Comparison of ENCODE assay signal across 8 cellular contexts in the genomic region with DNA sequence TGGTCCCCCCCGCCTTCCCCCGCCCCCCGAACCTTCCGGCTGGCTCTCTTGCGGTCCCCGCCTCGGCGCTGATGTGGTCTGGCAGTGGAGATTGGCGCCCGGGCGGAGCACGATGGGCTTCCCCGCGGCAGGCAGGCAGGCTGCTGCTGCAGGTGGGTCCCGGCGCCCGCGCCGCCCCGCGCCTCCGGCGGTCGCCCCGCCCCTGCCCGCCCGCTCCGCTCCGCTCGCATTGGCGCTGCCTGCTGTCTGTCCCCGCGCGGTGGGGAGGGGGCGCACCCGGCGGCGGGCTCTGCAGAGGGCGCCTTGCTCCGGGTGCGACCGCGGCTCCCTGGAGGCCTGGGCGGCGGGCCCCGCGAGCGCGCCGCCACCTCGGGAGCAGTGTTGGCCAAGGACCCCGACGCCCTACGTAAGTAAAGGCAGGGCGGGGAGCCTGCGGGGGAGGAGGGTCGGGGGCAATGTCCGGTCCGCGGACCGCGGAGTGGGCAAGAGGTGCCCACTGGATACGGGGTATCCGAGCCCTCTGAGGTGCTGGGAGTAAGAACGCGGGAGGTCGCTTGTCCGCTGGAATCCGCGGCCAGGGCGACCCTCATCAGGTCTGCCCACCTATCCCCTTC. TPM values are rescaled to one million over a fixed set of nuclear protein-coding genes. Genes with fewer than 3 reads are reported as not detected.
DNase-seq lines count a peak whose midpoint lies in the region; ATAC-seq and TF ChIP-seq lines count a peak whose summit lies in the region.

A gene with protein sequence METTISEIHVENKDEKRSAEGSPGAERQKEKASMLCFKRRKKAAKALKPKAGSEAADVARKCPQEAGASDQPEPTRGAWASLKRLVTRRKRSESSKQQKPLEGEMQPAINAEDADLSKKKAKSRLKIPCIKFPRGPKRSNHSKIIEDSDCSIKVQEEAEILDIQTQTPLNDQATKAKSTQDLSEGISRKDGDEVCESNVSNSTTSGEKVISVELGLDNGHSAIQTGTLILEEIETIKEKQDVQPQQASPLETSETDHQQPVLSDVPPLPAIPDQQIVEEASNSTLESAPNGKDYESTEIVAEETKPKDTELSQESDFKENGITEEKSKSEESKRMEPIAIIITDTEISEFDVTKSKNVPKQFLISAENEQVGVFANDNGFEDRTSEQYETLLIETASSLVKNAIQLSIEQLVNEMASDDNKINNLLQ (plus strand): TSS at position 292 of the 614 bp plus-strand sequence. CDS start 2,896 bp downstream, outside the sequence.

- peak; percentile 57 for ATAC-seq in HG03439 (IDR thresholded peaks at IDR 0.05; ENCODE audit: unreplicated experiment)
- ATAC-seq in PC-3: peak; percentile 89
- ATAC-seq in thoracic aorta (ENCODE audit: insufficient number of reproducible peaks, low FRiP score, low read depth): peak; percentile 41

- H3K9me2 ChIP-seq in PC-3 (replicated peaks; ENCODE audit: low read length): no peaks in the 10 kb centered on the region

- CTCF ChIA-PET in PC-3 (lab: Charles Lee): interaction anchor here (0.5 to 1.5 kb wide), 4 partner anchors 12 to 121 kb away, joined by 3 to 7 read pairs (median 6); no protein-coding TSS in a partner anchor

- H2AFZ ChIP-seq in PC-3 (ENCODE audit: low read length): peak within 1 kb of the TSS; percentile 91
- H2AFZ ChIP-seq in osteoblast (ENCODE audit: low read length): peak within 1 kb of the TSS; percentile 82

- no TSS peak for BruUV-seq in PC-3 (replicated peaks; lab: Mats Ljungman, UMichigan)

- H3K9me3 ChIP-seq in PC-3 (ENCODE audit: low read length): no peaks in the 10 kb centered on the region
- H3K9me3 ChIP-seq in osteoblast (ENCODE audit: low read depth, low read length): no peaks in the 10 kb centered on the region
- H3K9me3 ChIP-seq in thoracic aorta: no peaks in the 10 kb centered on the region

- POLR2A ChIA-PET in PC-3 (lab: Charles Lee; ENCODE audit: unreplicated experiment): no interaction called here

- H3K4me2 ChIP-seq in PC-3 (ENCODE audit: low read length): peak within 1 kb of the TSS; percentile 98
- peak within 1 kb of the TSS; percentile 97 for H3K4me2 ChIP-seq in osteoblast (ENCODE audit: insufficient read depth, low read length)

- DNase-seq in AG08395 (ENCODE audit: low spot score) (peak; percentile 50), PC-3 (peak; percentile 53), globus pallidus (ENCODE audit: low spot score) (peak; percentile 57), osteoblast (ENCODE audit: insufficient read length, low spot score, missing footprints) (peak; percentile 90), thoracic aorta (ENCODE audit: low spot score) (no peak)
- DNase-seq in activated effector memory CD4-positive, alpha-beta T cell treated with anti-CD3 and anti-CD28 coated beads, Interleukin-2, amount 50 U/mL, for 16 hours: peak; percentile 88

- peak; percentile 62 for TF ChIP-seq POLR2A in GM18951 (IDR thresholded peaks at IDR 0.05; ENCODE audit: extremely low read depth, insufficient read depth, insufficient read length)

- H3K27ac ChIP-seq in PC-3 (ENCODE audit: low read length) (no peak within 1 kb of the TSS), osteoblast (ENCODE audit: low read depth, low read length) (no peak within 1 kb of the TSS), thoracic aorta (peak within 1 kb of the TSS; percentile 66 to 80)

- H3K9ac ChIP-seq in PC-3 (ENCODE audit: low read length): peak within 1 kb of the TSS; percentile 36; the same call in 1 of the 2 replicates

- no peaks in the 10 kb centered on the region for H3F3A ChIP-seq in PC-3 (ENCODE audit: low read length, unreplicated experiment)

- H3K36me3 ChIP-seq in PC-3 (ENCODE audit: low read depth, low read length) (no peaks in the 10 kb centered on the region), osteoblast (ENCODE audit: insufficient read depth, low read length) (no peaks in the 10 kb centered on the region), thoracic aorta (no peaks in the 10 kb centered on the region)

- H3K4me1 ChIP-seq in PC-3 (ENCODE audit: insufficient read depth, low read length) (peaks cover 6% of the 10 kb centered on the region; the same call in 1 of the 2 replicates), osteoblast (ENCODE audit: insufficient read depth, low read length) (peaks cover 10% of the 10 kb centered on the region), thoracic aorta (ENCODE audit: control insufficient read depth in 1 of 2, low read depth in 2 of 2) (peaks cover 3 to 5% of the 10 kb centered on the region in 2 donors)

- H4K20me1 ChIP-seq in PC-3 (ENCODE audit: low read length) (no peaks in the 10 kb centered on the region), osteoblast (ENCODE audit: insufficient read depth, low read length) (no peaks in the 10 kb centered on the region)

- intact Hi-C loops in PC-3 (cut with micrococcal nuclease): loop anchor here (5.0 kb wide), 1 partner anchor 78 kb away; a partner anchor contains a TSS

- no peaks in the 10 kb centered on the region for H3K79me2 ChIP-seq in PC-3 (ENCODE audit: low read length)
- no peaks in the 10 kb centered on the region for H3K79me2 ChIP-seq in osteoblast (ENCODE audit: insufficient read depth, low read length)

- TF ChIP-seq CTCF in PC-3 (conservative IDR thresholded peaks at IDR 0.05; ENCODE audit: low read depth, low read length) (no peak), osteoblast (IDR thresholded peaks at IDR 0.05; ENCODE audit: extremely low read depth, low read depth, low read length) (no peak), thoracic aorta (IDR thresholded peaks at IDR 0.05) (no peak)

- H3K4me3 ChIP-seq in PC-3 (ENCODE audit: low read length): peak within 1 kb of the TSS; percentile 75
- peak within 1 kb of the TSS; percentile 82 for H3K4me3 ChIP-seq in osteoblast (ENCODE audit: insufficient read depth, low read length)
- H3K4me3 ChIP-seq in thoracic aorta: peak within 1 kb of the TSS; percentile 83

- no peaks in the 10 kb centered on the region for H3K27me3 ChIP-seq in PC-3 (ENCODE audit: low read length)
- no peaks in the 10 kb centered on the region for H3K27me3 ChIP-seq in osteoblast (ENCODE audit: insufficient read depth, low read length)
- no peaks in the 10 kb centered on the region for H3K27me3 ChIP-seq in thoracic aorta (replicated peaks; ENCODE audit: insufficient read depth)

- in situ Hi-C loops in GM18951 (cut with MboI; ENCODE audit: low sequenced_read_pairs, unreplicated experiment): no loop called here

RNA-seq across cellular contexts. Expression of the gene that starts here (rescaled TPM):
- total RNA-seq in PC-3 (2014; rRNA removed) (0.58 and 0.86 TPM in 2 replicates), osteoblast (0.59 and 1.1 TPM in 2 replicates), thoracic aorta (1 to 10 TPM; 2.8 to 4.3 TPM)

Comparison
In these comparisons a context has a peak if more than half of its experiments do, and no peak if none do; other contexts are left out.
1. Peak in DNase-seq, ATAC-seq, H3K4me3 ChIP-seq, H3K9ac ChIP-seq and H3K4me2 ChIP-seq in PC-3; RNA of the gene not detected or under 1 TPM.
2. H3K27ac ChIP-seq: peak in thoracic aorta (2 of 2); none in PC-3 (single experiment) and osteoblast (single experiment).
3. Peak in every context shown above with its lines, with median percentiles within 50 percentile points of each other: ATAC-seq and H3K4me3 ChIP-seq.